In genomic region chr2:189658808-189659207, GRCh38 we compare ENCODE assay signal across 14 cellular contexts. TPM values are rescaled to one million over a fixed set of nuclear protein-coding genes. Genes with fewer than 3 reads are reported as not detected.
DNase-seq lines count a peak whose midpoint lies in the region; ATAC-seq, FAIRE-seq and TF ChIP-seq lines count a peak whose summit lies in the region.
"Had no signal": no experiment of that assay in that cellular context is flagged by ENCODE, and none has a peak within 500 bp of the region (broad histone marks: within the 10 kb centered on the region; RNA-seq: fewer than 3 reads in every experiment).

No MANE protein-coding gene starts in this region.

- H3K27ac ChIP-seq in left ventricle myocardium inferior (replicated peaks) (peak overlapping the region; percentile 26), OCI-LY7 (ENCODE audit: low read depth, low read length, poor library complexity, severe bottlenecking) (no peak overlapping the region), hepatocyte (peak overlapping the region; percentile 83), upper lobe of left lung (peak overlapping the region; percentile 54 to 65 (median 60))
- H3K27ac ChIP-seq: BLaER1 had no signal

- H3K27me3 ChIP-seq in left ventricle myocardium inferior (ENCODE audit: low read depth) (no peaks in the 10 kb centered on the region), hepatocyte (no peaks in the 10 kb centered on the region), upper lobe of left lung (no peaks in the 10 kb centered on the region)
- H3K27me3 ChIP-seq: BLaER1, esophagus squamous epithelium, sigmoid colon, uterus had no signal

- POLR2A ChIA-PET in OCI-LY7 (lab: Charles Lee): interaction anchor here (0.6 to 3.1 kb wide), 6 partner anchors 8 to 110 kb away, joined by 3 to 21 read pairs (median 4); partner anchors contain the start of gene OSGEPL1

- H3K4me1 ChIP-seq in left ventricle myocardium inferior: peaks cover 25% of the 10 kb centered on the region
- H3K4me1 ChIP-seq in OCI-LY7 (ENCODE audit: insufficient read depth, low read length, poor library complexity, severe bottlenecking): peaks cover 34% of the 10 kb centered on the region
- H3K4me1 ChIP-seq in hepatocyte (ENCODE audit: insufficient read depth): peaks cover 15% of the 10 kb centered on the region
- peaks cover 23 to 36% (median 30%) of the 10 kb centered on the region in 4 donors for H3K4me1 ChIP-seq in upper lobe of left lung

- CTCF ChIA-PET in OCI-LY7 (lab: Charles Lee; ENCODE audit: unreplicated experiment): no interaction called here

- no peak for TF ChIP-seq EP300 in upper lobe of left lung (IDR thresholded peaks at IDR 0.05)

- no TSS peak for BruUV-seq in OCI-LY7 (replicated peaks; lab: Mats Ljungman, UMichigan)

- DNase-seq in left ventricle myocardium inferior (no peak), left ventricle myocardium superior (no peak), OCI-LY7 (ENCODE audit: low spot score) (no peak), hepatocyte (ENCODE audit: low spot score) (no peak), upper lobe of left lung (peak in 1 of 2 donors; percentile 53), NCI-H2081 (lab: John Stamatoyannopoulos, UW) (no peak), iPS-NIHi7 (ENCODE audit: extremely low spot score) (no peak), HTR-8/SVneo (ENCODE audit: insufficient read length, low spot score) (no peak)
- DNase-seq: esophagus squamous epithelium, NCI-H1436 treated with DMSO at 0.1 percent for 48 hours, sigmoid colon, uterus had no signal

- H3K4me3 ChIP-seq in left ventricle myocardium inferior (no peak overlapping the region), OCI-LY7 (ENCODE audit: low read depth, low read length, poor library complexity, severe bottlenecking) (no peak overlapping the region), hepatocyte (no peak overlapping the region), upper lobe of left lung (no peak overlapping the region)
- H3K4me3 ChIP-seq: BLaER1, esophagus squamous epithelium, sigmoid colon, uterus had no signal

- WGBS in hepatocyte (ENCODE audit: low lambda C conversion rate, missing lambda C conversion rate): 83% methylated on average over 5 of the region's 5 CpGs
- 56 to 57% methylated on average over 5 of the region's 5 CpGs for WGBS in upper lobe of left lung, 2 donors

- TF ChIP-seq CTCF in left ventricle myocardium inferior (IDR thresholded peaks at IDR 0.05; ENCODE audit: borderline replicate concordance): no peak
- no peak for TF ChIP-seq CTCF in OCI-LY7 (conservative IDR thresholded peaks at IDR 0.05; ENCODE audit: low read length)
- no peak for TF ChIP-seq CTCF in hepatocyte (IDR thresholded peaks at IDR 0.05; ENCODE audit: poor library complexity)
- TF ChIP-seq CTCF in upper lobe of left lung (IDR thresholded peaks at IDR 0.05): no peak

- intact Hi-C loops in left ventricle myocardium inferior (cut with micrococcal nuclease) (no loop called here), left ventricle myocardium superior (cut with micrococcal nuclease) (no loop called here), OCI-LY7 (cut with micrococcal nuclease; ENCODE audit: unreplicated experiment) (no loop called here)

- H2AFZ ChIP-seq in OCI-LY7 (ENCODE audit: low read length) (peak overlapping the region; percentile 90), hepatocyte (no peak overlapping the region)

- H3K4me2 ChIP-seq in OCI-LY7 (ENCODE audit: low read length): peak overlapping the region; percentile 36
- H3K4me2 ChIP-seq in hepatocyte: peak overlapping the region; percentile 28

- H4K20me1 ChIP-seq in OCI-LY7 (ENCODE audit: insufficient read depth, low read length) (peaks cover 10% of the 10 kb centered on the region; the same call in 1 of the 2 replicates), hepatocyte (ENCODE audit: insufficient read depth, poor library complexity, severe bottlenecking) (no peaks in the 10 kb centered on the region)

- H3K79me2 ChIP-seq in OCI-LY7 (ENCODE audit: insufficient read depth, low read depth, low read length) (peaks cover 24% of the 10 kb centered on the region), hepatocyte (peaks cover 25% of the 10 kb centered on the region)

- H3K9me2 ChIP-seq in OCI-LY7 (ENCODE audit: insufficient read depth, low read length): no peaks in the 10 kb centered on the region
- no peaks in the 10 kb centered on the region for H3K9me2 ChIP-seq in hepatocyte (replicated peaks; ENCODE audit: insufficient read depth)

- no peak for FAIRE-seq in HTR-8/SVneo (lab: Jason Lieb, UNC)
- FAIRE-seq: bronchial epithelial cell had no signal

- no peaks in the 10 kb centered on the region for H3K36me3 ChIP-seq in left ventricle myocardium inferior
- H3K36me3 ChIP-seq in OCI-LY7 (ENCODE audit: insufficient read depth, low read length): no peaks in the 10 kb centered on the region
- H3K36me3 ChIP-seq in hepatocyte (replicated peaks; ENCODE audit: insufficient read depth, low read depth): no peaks in the 10 kb centered on the region
- H3K36me3 ChIP-seq in upper lobe of left lung: no peaks in the 10 kb centered on the region
- H3K36me3 ChIP-seq: BLaER1, esophagus squamous epithelium, sigmoid colon, uterus had no signal

- H3K9me3 ChIP-seq in left ventricle myocardium inferior (replicated peaks) (no peaks in the 10 kb centered on the region), OCI-LY7 (ENCODE audit: low read length) (no peaks in the 10 kb centered on the region), hepatocyte (ENCODE audit: low read depth) (no peaks in the 10 kb centered on the region), upper lobe of left lung (no peaks in the 10 kb centered on the region)
- H3K9me3 ChIP-seq: BLaER1, esophagus squamous epithelium, sigmoid colon, uterus had no signal

- ATAC-seq in left ventricle myocardium superior (no peak), upper lobe of left lung (ENCODE audit: low FRiP score in 2 of 2) (no peak)

- no peak for TF ChIP-seq POLR2A in upper lobe of left lung (IDR thresholded peaks at IDR 0.05)

RNA-seq across cellular contexts. Expression of gene ASNSD1, which starts 2.5 kb away (rescaled TPM):
- total RNA-seq in left ventricle myocardium inferior: 31.6 TPM
- total RNA-seq in left ventricle myocardium superior: 33.0 TPM
- 36.3 and 36.8 TPM in 2 replicates for total RNA-seq in OCI-LY7 (2014; rRNA removed; shearing (Covaris generic))
- 31.9 TPM in 2 replicates for total RNA-seq in OCI-LY7 (2022)
- total RNA-seq in hepatocyte: 64.7 and 66.9 TPM in 2 replicates
- 38.4 and 41.0 TPM in 2 replicates for polyA plus RNA-seq in hepatocyte
- total RNA-seq in upper lobe of left lung: 10 to 100 TPM; 29.5 to 49.6 (median 34.3) TPM

RNA-seq across cellular contexts. Expression of gene ANKAR, which starts 15.7 kb away (rescaled TPM):
- total RNA-seq in left ventricle myocardium inferior (9.9 TPM), left ventricle myocardium superior (8.8 TPM), OCI-LY7 (2022) (2.0 and 3.0 TPM in 2 replicates), hepatocyte (3.1 and 4.0 TPM in 2 replicates), upper lobe of left lung (10 to 100 TPM in 1 of 6 donors, 1 to 10 TPM in 5; 8.0 to 13.1 (median 9.2) TPM)
- 1.3 and 2.9 TPM in 2 replicates for total RNA-seq in OCI-LY7 (2014; rRNA removed; shearing (Covaris generic))
- 4.6 and 5.3 TPM in 2 replicates for polyA plus RNA-seq in hepatocyte
